Comparison of ENCODE assay signal across 8 cellular contexts in the genomic region with DNA sequence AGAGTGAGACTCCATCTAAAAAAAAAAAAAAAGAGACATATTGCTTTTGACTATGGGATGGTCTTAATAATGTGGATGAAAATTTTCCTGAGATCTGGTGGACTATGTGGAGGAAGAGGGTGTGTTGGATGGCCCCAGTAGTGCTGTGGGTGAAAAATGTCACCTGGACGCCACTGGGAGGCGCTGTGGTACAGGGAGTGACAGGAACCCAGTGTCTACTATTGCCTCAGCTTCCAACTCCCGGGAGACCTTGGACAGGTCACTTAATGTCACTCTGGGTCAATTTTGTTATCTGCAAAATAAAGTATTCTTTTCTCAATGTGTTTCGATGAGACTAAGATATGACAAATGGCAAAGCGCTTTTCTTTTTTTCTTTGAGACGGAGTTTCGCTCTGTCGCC. TPM values are rescaled to one million over a fixed set of nuclear protein-coding genes. Genes with fewer than 3 reads are reported as not detected.
A peak's percentile ranks its signal among the peaks of the same experiment; 100 is the strongest.
DNase-seq lines count a peak whose midpoint lies in the region; TF ChIP-seq lines count a peak whose summit lies in the region.

No MANE protein-coding gene starts in this region.

- no peaks in the 10 kb centered on the region for H3K27me3 ChIP-seq in right atrium auricular region

- DNase-seq in NCI-H1105 treated with DMSO at 0.1 percent for 48 hours (lab: John Stamatoyannopoulos, UW) (peak; percentile 18), NCI-H1105 (lab: John Stamatoyannopoulos, UW) (no peak), HK-2 (ENCODE audit: unreplicated experiment) (peak; percentile 55), RPMI8226 (peak; percentile 69), right atrium auricular region (ENCODE audit: low spot score) (no peak), retinal pigment epithelial cell (ENCODE audit: low read depth) (peak; percentile 18), KG1 (lab: John Stamatoyannopoulos, UW) (no peak)
- peak; percentile 12 for DNase-seq in activated naive CD8-positive, alpha-beta T cell treated with anti-CD3 and anti-CD28 coated beads, Interleukin-2, amount 50 U/mL, for 16 hours (ENCODE audit: low read depth, low spot score)

- peak; percentile 36 to 75 for TF ChIP-seq CTCF in right atrium auricular region (IDR thresholded peaks at IDR 0.05)
- TF ChIP-seq CTCF in retinal pigment epithelial cell (conservative IDR thresholded peaks at IDR 0.05; ENCODE audit: low read depth, low read length) = peak; percentile 89

- H3K27ac ChIP-seq in right atrium auricular region = no peak overlapping the region

- H3K4me3 ChIP-seq in right atrium auricular region (no peak overlapping the region), retinal pigment epithelial cell (ENCODE audit: low read length) (no peak overlapping the region)

- no peaks in the 10 kb centered on the region for H3K36me3 ChIP-seq in right atrium auricular region

- H3K4me1 ChIP-seq in right atrium auricular region = no peaks in the 10 kb centered on the region

- no peaks in the 10 kb centered on the region for H3K9me3 ChIP-seq in right atrium auricular region

RNA-seq across cellular contexts. Expression of gene DCP1A, which starts 27.7 kb away (rescaled TPM):
- total RNA-seq in right atrium auricular region = 10 to 100 TPM; 17.8 to 18.8 TPM

Comparison
In these comparisons a context has a peak if more than half of its experiments do, and no peak if none do; other contexts are left out.
1. DNase-seq: peak in NCI-H1105 treated with DMSO at 0.1 percent for 48 hours (single experiment), HK-2 (single experiment), RPMI8226 (single experiment), activated naive CD8-positive, alpha-beta T cell treated with anti-CD3 and anti-CD28 coated beads, Interleukin-2, amount 50 U/mL, for 16 hours (single experiment) and retinal pigment epithelial cell (single experiment); none in NCI-H1105 (single experiment), right atrium auricular region (single experiment) and KG1 (single experiment).